In the genomic region with DNA sequence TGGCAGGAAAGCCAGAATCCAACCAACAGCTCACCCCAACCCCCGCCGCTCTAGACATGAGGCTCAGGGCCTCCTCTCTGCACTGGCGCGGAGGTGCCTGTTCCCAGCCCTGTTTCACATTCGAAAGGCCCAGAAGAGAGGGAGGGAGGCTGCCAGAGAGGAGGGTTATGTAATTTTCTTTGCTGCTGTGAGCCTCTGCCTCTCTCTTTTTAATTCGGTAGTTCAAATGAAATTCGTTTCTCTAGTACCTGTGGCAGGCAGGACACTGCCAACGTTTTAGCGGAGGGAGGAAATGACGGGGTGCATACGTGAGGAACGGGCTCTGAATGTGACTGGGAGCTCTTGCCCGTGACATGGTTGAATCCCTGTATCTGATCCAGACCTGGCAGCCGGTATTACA, we compare ENCODE assay signal across 26 cellular contexts. TPM values are rescaled to one million over a fixed set of nuclear protein-coding genes. Genes with fewer than 3 reads are reported as not detected.
A peak's percentile ranks its signal among the peaks of the same experiment; 100 is the strongest.
DNase-seq lines count a peak whose midpoint lies in the region; ATAC-seq, FAIRE-seq and TF ChIP-seq lines count a peak whose summit lies in the region.
"Had no signal": no experiment of that assay in that cellular context is flagged by ENCODE, and none has a peak within 500 bp of the region (broad histone marks: within the 10 kb centered on the region; RNA-seq: fewer than 3 reads in every experiment).

No MANE protein-coding gene starts in this region.

- no peak overlapping the region for H3K56ac ChIP-seq in H1 (replicated peaks; ENCODE audit: insufficient read length, low read depth, low read length)

- no peaks in the 10 kb centered on the region for H3K79me1 ChIP-seq in H1 (ENCODE audit: low read depth, low read length)

- no peak for ATAC-seq in left lobe of liver
- ATAC-seq in sciatic nerve = no peak
- ATAC-seq: foreskin keratinocyte, GM12878 had no signal

- H3K14ac ChIP-seq in H1 (ENCODE audit: insufficient read length) = no peak overlapping the region

- no peak for TF ChIP-seq EP300 in H1 (IDR thresholded peaks at IDR 0.05; ENCODE audit: borderline replicate concordance in 1 of 2, low read depth in 2 of 2, low read length in 2 of 2)

- no peak for TF ChIP-seq POLR2A in H1 (IDR thresholded peaks at IDR 0.05; ENCODE audit: control extremely low read depth in 1 of 2, low read depth in 2 of 2, low read length in 2 of 2)

- H3K9me3 ChIP-seq in H1 (ENCODE audit: insufficient read depth in 2 of 2, low read depth in 1 of 2, low read length in 1 of 2) (no peaks in the 10 kb centered on the region; a peak in 1 of 4 replicates), tibial artery (no peaks in the 10 kb centered on the region)
- H3K9me3 ChIP-seq: sigmoid colon had no signal

- H4K91ac ChIP-seq in H1 (replicated peaks; ENCODE audit: insufficient read length, low read length) = no peak overlapping the region

- no peak for TF ChIP-seq RAD21 in H1 (IDR thresholded peaks at IDR 0.05 in 1 of 2, conservative IDR thresholded peaks at IDR 0.05 in 1 of 2; ENCODE audit: low read depth in 2 of 2, low read length in 2 of 2)

- no peak overlapping the region; a peak in 1 of 7 replicates for H3K9ac ChIP-seq in H1 (replicated peaks in 1 of 4; ENCODE audit: extremely low read depth in 1 of 4, low read depth in 3 of 4, low read length in 3 of 4)

- H2BK5ac ChIP-seq in H1 (ENCODE audit: low read depth, low read length) = no peak overlapping the region

- H3K27ac ChIP-seq in H1 (ENCODE audit: low read depth, low read length) (no peak overlapping the region), tibial artery (peak overlapping the region; percentile 98 to 100)
- H3K27ac ChIP-seq: 22Rv1, foreskin keratinocyte, sigmoid colon had no signal

- H4K20me1 ChIP-seq in H1 (replicated peaks in 1 of 2; ENCODE audit: control insufficient read depth in 1 of 2, insufficient read depth in 2 of 2, low read length in 2 of 2) = peaks cover 3 to 5% of the 10 kb centered on the region in 2 experiments

- H3K27me3 Mint-ChIP-seq in activated T-cell treated with anti-CD3 and anti-CD28 coated beads, Interleukin-2, amount 50 U/mL, for 24 hours = peaks cover 41% of the 10 kb centered on the region

- no peak overlapping the region; the same call in 1 of the 2 replicates for H4K8ac ChIP-seq in H1 (ENCODE audit: extremely low read depth, insufficient read depth, low read length)

- peaks cover 1% of the 10 kb centered on the region for H3K4me1 Mint-ChIP-seq in activated T-cell treated with anti-CD3 and anti-CD28 coated beads, Interleukin-2, amount 50 U/mL, for 24 hours (ENCODE audit: low read depth)
- H3K4me1 Mint-ChIP-seq: CD8-positive, alpha-beta memory T cell had no signal

- peaks cover 3% of the 10 kb centered on the region; the same call in 1 of the 2 replicates for H3K23me2 ChIP-seq in H1 (ENCODE audit: low read depth, low read length)

- no peak overlapping the region for H3K4me3 Mint-ChIP-seq in activated T-cell treated with anti-CD3 and anti-CD28 coated beads, Interleukin-2, amount 50 U/mL, for 24 hours
- H3K4me3 Mint-ChIP-seq: CD8-positive, alpha-beta memory T cell had no signal

- POLR2A ChIA-PET in H1 (lab: Charles Lee; ENCODE audit: partially characterized antibody) = interaction anchor here (1.4 kb wide), 1 partner anchor 21 kb away, joined by 3 read pairs; no protein-coding TSS in a partner anchor

- 83% methylated on average over 14 of the region's 14 CpGs; no CpG with 5 or more reads in 1 of the 2 experiments for WGBS in H1 (ENCODE audit: extremely low coverage in 1 of 2, insufficient coverage in 1 of 2, insufficient read length in 1 of 2, insufficient replicate concordance in 2 of 2, low coverage in 1 of 2, low lambda C conversion rate in 2 of 2, missing lambda C conversion rate in 1 of 2), 2 experiments

- CTCF ChIA-PET in H1 (lab: Charles Lee; ENCODE audit: partially characterized antibody) = interaction anchor here (1.0 to 1.4 kb wide), 5 partner anchors 11 to 350 kb away, joined by 3 to 4 read pairs (median 3); no protein-coding TSS in a partner anchor

- peaks cover 11 to 33% (median 21%) of the 10 kb centered on the region in 4 experiments for H3K27me3 ChIP-seq in H1 (replicated peaks in 1 of 4; ENCODE audit: control insufficient read depth in 3 of 4, extremely low read depth in 1 of 4, insufficient read depth in 3 of 4, low read length in 3 of 4)
- H3K27me3 ChIP-seq in tibial artery = no peaks in the 10 kb centered on the region

- H3K4me1 ChIP-seq in H1 (replicated peaks in 1 of 4; ENCODE audit: control insufficient read depth in 3 of 4, insufficient read depth in 4 of 4, low read length in 3 of 4) (peaks cover 0 to 11% (median 9%) of the 10 kb centered on the region in 4 experiments; a peak in 5 of 7 replicates), tibial artery (peaks cover 0 to 100% (median 84%) of the 10 kb centered on the region in 4 donors)
- H3K4me1 ChIP-seq: foreskin keratinocyte had no signal

- no peak overlapping the region for H2BK12ac ChIP-seq in H1 (ENCODE audit: low read depth, low read length)

- no peak overlapping the region for H3K23ac ChIP-seq in H1 (ENCODE audit: insufficient read length)

- peak overlapping the region; percentile 51 for H3K4ac ChIP-seq in H1 (replicated peaks; ENCODE audit: insufficient read length, low read depth, low read length)

- no peak overlapping the region for H3K27ac Mint-ChIP-seq in activated T-cell treated with anti-CD3 and anti-CD28 coated beads, Interleukin-2, amount 50 U/mL, for 24 hours
- H3K27ac Mint-ChIP-seq: CD8-positive, alpha-beta memory T cell had no signal

- no peak overlapping the region for H3K4me2 ChIP-seq in H1 (ENCODE audit: insufficient read depth in 1 of 2, low read depth in 2 of 2, low read length in 2 of 2)

- H2BK120ac ChIP-seq in H1 (replicated peaks; ENCODE audit: low read depth, low read length) = no peak overlapping the region

- no peak overlapping the region for H3K18ac ChIP-seq in H1 (ENCODE audit: extremely low read depth, low read length)

- H3K36me3 ChIP-seq in H1 (ENCODE audit: control insufficient read depth in 2 of 4, insufficient read depth in 4 of 4, low read length in 3 of 4) (peaks cover 0 to 4% (median 0%) of the 10 kb centered on the region in 4 experiments; a peak in 1 of 8 replicates), tibial artery (no peaks in the 10 kb centered on the region)
- H3K36me3 ChIP-seq: sigmoid colon had no signal

- DNase-seq in DMS79 treated with DMSO at 0.1 percent for 48 hours (lab: John Stamatoyannopoulos, UW) (peak; percentile 20), DMS79 (lab: John Stamatoyannopoulos, UW) (no peak), H1 (ENCODE audit: low read depth in 1 of 2, low spot score in 2 of 2) (no peak), midbrain (lab: John Stamatoyannopoulos, UW) (peak; percentile 44), tibial artery (no peak), left lobe of liver (ENCODE audit: low spot score) (no peak), sciatic nerve (ENCODE audit: low spot score) (no peak)
- DNase-seq in activated T-cell treated with anti-CD3 and anti-CD28 coated beads, Interleukin-2, amount 50 U/mL, for 24 hours = no peak
- DNase-seq: activated CD8-positive, alpha-beta memory T cell treated with anti-CD3 and anti-CD28 coated beads, Interleukin-2, amount 50 U/mL, for 48 hours; activated effector memory CD4-positive, alpha-beta T cell treated with anti-CD3 and anti-CD28 coated beads, Interleukin-2, amount 50 U/mL, for 16 hours; AML-193; CD8-positive, alpha-beta memory T cell; cerebellar nuclear complex; effector memory CD4-positive, alpha-beta T cell; foreskin keratinocyte; mesenchymal stem cell; NCI-H187; sigmoid colon; stimulated activated CD4-positive, alpha-beta T cell treated with anti-CD3 and anti-CD28 coated beads, Interleukin-15, amount 100 ng/mL, for 24 hours had no signal

- H3K9me3 Mint-ChIP-seq in activated T-cell treated with anti-CD3 and anti-CD28 coated beads, Interleukin-2, amount 50 U/mL, for 24 hours = no peaks in the 10 kb centered on the region
- H3K9me3 Mint-ChIP-seq: CD8-positive, alpha-beta memory T cell had no signal

- no peak overlapping the region for H4K5ac ChIP-seq in H1 (ENCODE audit: insufficient read length, low read depth, low read length)

- no peak overlapping the region for H3K4me3 ChIP-seq in H1 (ENCODE audit: extremely low read depth in 1 of 4, insufficient read depth in 2 of 4, low read depth in 3 of 4, low read length in 4 of 4)
- H3K4me3 ChIP-seq in tibial artery = peak overlapping the region; percentile 31 to 33
- H3K4me3 ChIP-seq: GM12878, sigmoid colon had no signal

- intact Hi-C loops in tibial artery (cut with DNase I; ENCODE audit: low total_unique reads) = loop anchor here (5.0 kb wide), 1 partner anchor 34 kb away; no protein-coding TSS in a partner anchor
- intact Hi-C loops in sciatic nerve (cut with DNase I) = no loop called here

- H3K79me2 ChIP-seq in H1 (ENCODE audit: control insufficient read depth in 1 of 2, insufficient read depth in 2 of 2, low read length in 2 of 2) = no peaks in the 10 kb centered on the region

- no peak overlapping the region for H2AFZ ChIP-seq in H1 (ENCODE audit: low read length)

- TF ChIP-seq CTCF in H1 (IDR thresholded peaks at IDR 0.05; ENCODE audit: control extremely low read depth in 1 of 3, insufficient read depth in 1 of 3, low read depth in 1 of 3, low read length in 3 of 3) (no peak), tibial artery (IDR thresholded peaks at IDR 0.05) (no peak)

- no peaks in the 10 kb centered on the region for H3K36me3 Mint-ChIP-seq in activated T-cell treated with anti-CD3 and anti-CD28 coated beads, Interleukin-2, amount 50 U/mL, for 24 hours (ENCODE audit: low read depth)
- H3K36me3 Mint-ChIP-seq: CD8-positive, alpha-beta memory T cell had no signal

- H2AK5ac ChIP-seq in H1 (ENCODE audit: low read depth, low read length) = no peak overlapping the region

- FAIRE-seq in H1 (lab: Jason Lieb, UNC) = no peak
- FAIRE-seq: GM12878, GM19239 had no signal

- no peak overlapping the region for H2BK15ac ChIP-seq in H1 (ENCODE audit: low read length)

- no peak overlapping the region for H2BK20ac ChIP-seq in H1 (ENCODE audit: low read length)

RNA-seq across cellular contexts. Expression of a gene that starts 9.4 kb away (rescaled TPM):
- total RNA-seq in H1 (2021; fragmentation: NEBNext Ultra II Directional; extraction: Animal tissue kit (Norgen Biotek cat#: 25700)) = 0.43 and 0.46 TPM in 2 replicates
- polyA plus RNA-seq in H1 (2011; rRNA removed) = 0.38 and 0.39 TPM in 2 replicates
- polyA plus RNA-seq in H1 (2011; cell fraction: cytosol; rRNA removed) = 0.54 TPM
- 1.1 TPM for polyA plus RNA-seq in H1 (2011; cell fraction: nucleus; rRNA removed)
- polyA plus RNA-seq in H1 (2012, experiment 1 of 2) = 0.25 to 0.69 TPM (median 0.53 TPM) in 4 replicates
- polyA plus RNA-seq in H1 (2012, experiment 2 of 2) = 0.14 TPM
- 0.18 TPM for polyA plus RNA-seq in H1 (2013, experiment 1 of 2)
- 0.26 TPM for polyA plus RNA-seq in H1 (2013, experiment 2 of 2)
- polyA minus RNA-seq in H1 (2011; rRNA and poly(A)+ RNA removed) = 0.13 and 0.24 TPM in 2 replicates
- polyA minus RNA-seq in H1 (2011; cell fraction: cytosol; rRNA and poly(A)+ RNA removed) = 0.15 TPM
- polyA minus RNA-seq in H1 (2011; cell fraction: nucleus; rRNA and poly(A)+ RNA removed) = 1.2 TPM
- total RNA-seq in left lobe of liver (0.43 TPM), sciatic nerve (31.3 TPM)
- total RNA-seq: CD8-positive, alpha-beta memory T cell; LHCN-M2; OCI-LY7 had no signal
- polyA plus RNA-seq: CD8-positive, alpha-beta memory T cell; GM12878 had no signal

RNA-seq across cellular contexts. Expression of a gene that starts 57.2 kb away (rescaled TPM):
- not detected in 2 replicates for total RNA-seq in H1 (2021; fragmentation: NEBNext Ultra II Directional; extraction: Animal tissue kit (Norgen Biotek cat#: 25700))
- polyA plus RNA-seq in H1 (2011; rRNA removed) = not detected in 2 replicates
- not detected for polyA plus RNA-seq in H1 (2011; cell fraction: cytosol; rRNA removed)
- not detected for polyA plus RNA-seq in H1 (2011; cell fraction: nucleus; rRNA removed)
- not detected in 4 replicates for polyA plus RNA-seq in H1 (2012, experiment 1 of 2)
- 0.12 TPM for polyA plus RNA-seq in H1 (2012, experiment 2 of 2)
- not detected for polyA plus RNA-seq in H1 (2013, experiment 1 of 2)
- not detected for polyA plus RNA-seq in H1 (2013, experiment 2 of 2)
- polyA minus RNA-seq in H1 (2011; rRNA and poly(A)+ RNA removed) = not detected in 2 replicates
- not detected for polyA minus RNA-seq in H1 (2011; cell fraction: cytosol; rRNA and poly(A)+ RNA removed)
- not detected for polyA minus RNA-seq in H1 (2011; cell fraction: nucleus; rRNA and poly(A)+ RNA removed)
- total RNA-seq in left lobe of liver = not detected
- total RNA-seq in sciatic nerve = not detected
- total RNA-seq: CD8-positive, alpha-beta memory T cell; foreskin keratinocyte; GM12878; LHCN-M2; OCI-LY7; osteocyte; sigmoid colon had no signal
- polyA plus RNA-seq: CD8-positive, alpha-beta memory T cell; esophagus; foreskin keratinocyte; GM12878; sigmoid colon had no signal

Comparison
In these comparisons a context has a peak if more than half of its experiments do, and no peak if none do; other contexts are left out.
1. DNase-seq: peak in DMS79 treated with DMSO at 0.1 percent for 48 hours (single experiment) and midbrain (single experiment); none in DMS79 (single experiment), H1 (0 of 2), tibial artery (0 of 2), left lobe of liver (single experiment), sciatic nerve (single experiment) and activated T-cell treated with anti-CD3 and anti-CD28 coated beads, Interleukin-2, amount 50 U/mL, for 24 hours (single experiment).
2. H3K4me3 ChIP-seq: peak in tibial artery (2 of 2); none in H1 (0 of 4).
3. RNA of a gene that starts 9.4 kb away (total RNA-seq): 31.3 TPM in sciatic nerve (single experiment); 0.43 to 0.46 TPM in H1 and 0.43 TPM in left lobe of liver (single experiment); every median in the first group is over 10 times any median in the second.